In the genomic region with DNA sequence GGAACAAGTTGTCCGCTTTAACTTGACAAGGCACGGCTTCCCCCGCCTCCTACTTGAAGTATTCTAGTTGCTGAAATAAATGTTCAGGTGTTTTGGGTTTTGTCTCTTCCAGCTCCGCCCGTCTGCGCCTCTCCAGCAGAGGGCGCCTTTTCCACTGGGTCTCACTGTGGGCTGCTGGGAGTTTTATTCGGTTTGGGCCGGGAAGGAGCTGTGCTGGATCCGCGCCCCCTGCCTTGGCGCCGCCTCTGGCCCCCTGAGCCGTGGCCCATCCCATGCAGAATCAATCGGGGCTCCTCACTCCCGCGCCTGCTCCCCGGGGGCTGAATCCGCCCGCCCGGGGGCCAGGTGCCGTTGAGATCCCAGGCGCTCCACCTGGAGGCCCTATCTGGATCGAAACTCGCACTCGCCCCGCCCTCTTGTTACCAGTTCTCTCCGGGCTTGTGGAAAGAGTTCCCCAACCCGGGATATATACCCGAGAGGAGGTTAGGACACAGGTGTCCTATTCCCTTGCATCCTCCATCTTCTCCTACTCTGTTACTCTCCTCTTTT, we compare ENCODE assay signal across 1 cellular context.
TF ChIP-seq lines count a peak whose summit lies in the region.

No MANE protein-coding gene starts in this region.

TF ChIP-seq in HepG2, 621 proteins besides CTCF, POLR2A, EP300 and RAD21 (continued from another document and continues in another):
- TF ChIP-seq ARNT2 (CRISPR knock-in tag; IDR thresholded peaks at IDR 0.05; ENCODE audit: low read depth) (no peak), ZNF317 (CRISPR knock-in tag; IDR thresholded peaks at IDR 0.05) (0 out of 2 replicates have a peak, but pooled peaks have one; percentile 38), ZNF441 (CRISPR knock-in tag; IDR thresholded peaks at IDR 0.05; ENCODE audit: borderline replicate concordance) (0 out of 2 replicates have a peak, but pooled peaks have one; percentile 39), ZNF296 (CRISPR knock-in tag; conservative IDR thresholded peaks at IDR 0.05) (no peak), NR2F6 (IDR thresholded peaks at IDR 0.05) (no peak), NR2F6 (CRISPR knock-in tag; IDR thresholded peaks at IDR 0.05) (no peak), ZNF644 (CRISPR knock-in tag; IDR thresholded peaks at IDR 0.05; ENCODE audit: low read depth) (no peak), RFX5 (IDR thresholded peaks at IDR 0.05; ENCODE audit: low read depth, low read length) (no peak), NFE2L1 (CRISPR knock-in tag; IDR thresholded peaks at IDR 0.05; ENCODE audit: borderline replicate concordance) (no peak), YEATS4 (CRISPR knock-in tag; IDR thresholded peaks at IDR 0.05; ENCODE audit: borderline replicate concordance) (0 out of 2 replicates have a peak, but pooled peaks have one; percentile 57), REL (CRISPR knock-in tag; conservative IDR thresholded peaks at IDR 0.05) (no peak), CBX2 (IDR thresholded peaks at IDR 0.05; ENCODE audit: low read depth, low read length) (no peak), CBX2 (CRISPR knock-in tag; IDR thresholded peaks at IDR 0.05; ENCODE audit: low read depth) (no peak), NCOR1 (IDR thresholded peaks at IDR 0.05; ENCODE audit: borderline replicate concordance, low read length) (no peak), CBX5 (CRISPR knock-in tag; IDR thresholded peaks at IDR 0.05; ENCODE audit: borderline replicate concordance) (no peak; the same call in 1 of the 2 replicates), HNRNPK (IDR thresholded peaks at IDR 0.05; ENCODE audit: low read depth, low read length, poor library complexity, severe bottlenecking) (no peak), MIER3 (CRISPR knock-in tag; IDR thresholded peaks at IDR 0.05; ENCODE audit: borderline replicate concordance) (no peak; the same call in 1 of the 2 replicates), ZSCAN20 (CRISPR knock-in tag; IDR thresholded peaks at IDR 0.05; ENCODE audit: borderline replicate concordance) (peak; percentile 75; the same call in 1 of the 2 replicates), MEF2D (CRISPR knock-in tag; IDR thresholded peaks at IDR 0.05) (0 out of 2 replicates have a peak, but pooled peaks have one; percentile 59), ZNF780A (CRISPR knock-in tag; IDR thresholded peaks at IDR 0.05) (no peak), ATRX (CRISPR knock-in tag; IDR thresholded peaks at IDR 0.05; ENCODE audit: borderline replicate concordance) (no peak), HOXA7 (CRISPR knock-in tag; IDR thresholded peaks at IDR 0.05) (no peak), KAT8 (CRISPR knock-in tag; IDR thresholded peaks at IDR 0.05) (no peak), IKZF1 (IDR thresholded peaks at IDR 0.05) (no peak), ZNF790 (CRISPR knock-in tag; IDR thresholded peaks at IDR 0.05; ENCODE audit: borderline replicate concordance) (no peak), MIXL1 (CRISPR knock-in tag; IDR thresholded peaks at IDR 0.05) (no peak), NFKBIZ (CRISPR knock-in tag; IDR thresholded peaks at IDR 0.05) (no peak), KDM4B (CRISPR knock-in tag; IDR thresholded peaks at IDR 0.05) (no peak), KLF13 (CRISPR knock-in tag; IDR thresholded peaks at IDR 0.05) (no peak), SAP130 (CRISPR knock-in tag; IDR thresholded peaks at IDR 0.05; ENCODE audit: low read depth) (no peak), ISX (CRISPR knock-in tag; conservative IDR thresholded peaks at IDR 0.05) (no peak), SP5 (CRISPR knock-in tag; IDR thresholded peaks at IDR 0.05; ENCODE audit: borderline replicate concordance, low read depth) (no peak), SMARCC2 (IDR thresholded peaks at IDR 0.05) (no peak), FIP1L1 (IDR thresholded peaks at IDR 0.05; ENCODE audit: borderline replicate concordance, insufficient read depth, low read depth, low read length) (no peak), KDM5B (CRISPR knock-in tag; IDR thresholded peaks at IDR 0.05; ENCODE audit: borderline replicate concordance) (peak; percentile 83; the same call in 1 of the 2 replicates), XRCC5 (optimal IDR thresholded peaks at IDR 0.05; ENCODE audit: low read length) (peak; percentile 97), ZMYM3 (CRISPR knock-in tag; IDR thresholded peaks at IDR 0.05) (no peak; the same call in 1 of the 2 replicates), ZNF367 (CRISPR knock-in tag; IDR thresholded peaks at IDR 0.05; ENCODE audit: borderline replicate concordance) (no peak), THAP11 (CRISPR knock-in tag; IDR thresholded peaks at IDR 0.05) (0 out of 2 replicates have a peak, but pooled peaks have one; percentile 21), ELF4 (CRISPR knock-in tag; IDR thresholded peaks at IDR 0.05; ENCODE audit: borderline replicate concordance) (no peak), GLI4 (CRISPR knock-in tag; IDR thresholded peaks at IDR 0.05; ENCODE audit: borderline replicate concordance) (no peak), ZNF570 (CRISPR knock-in tag; IDR thresholded peaks at IDR 0.05; ENCODE audit: borderline replicate concordance) (no peak), YY1 (IDR thresholded peaks at IDR 0.05; ENCODE audit: insufficient read depth, insufficient replicate concordance, low read depth, low read length) (peak; percentile 33)
- TF ChIP-seq, protein P1, sequence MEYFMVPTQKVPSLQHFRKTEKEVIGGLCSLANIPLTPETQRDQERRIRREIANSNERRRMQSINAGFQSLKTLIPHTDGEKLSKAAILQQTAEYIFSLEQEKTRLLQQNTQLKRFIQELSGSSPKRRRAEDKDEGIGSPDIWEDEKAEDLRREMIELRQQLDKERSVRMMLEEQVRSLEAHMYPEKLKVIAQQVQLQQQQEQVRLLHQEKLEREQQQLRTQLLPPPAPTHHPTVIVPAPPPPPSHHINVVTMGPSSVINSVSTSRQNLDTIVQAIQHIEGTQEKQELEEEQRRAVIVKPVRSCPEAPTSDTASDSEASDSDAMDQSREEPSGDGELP (IDR thresholded peaks at IDR 0.05; ENCODE audit: borderline replicate concordance, low read depth), result no peak
- TF ChIP-seq, protein P2, sequence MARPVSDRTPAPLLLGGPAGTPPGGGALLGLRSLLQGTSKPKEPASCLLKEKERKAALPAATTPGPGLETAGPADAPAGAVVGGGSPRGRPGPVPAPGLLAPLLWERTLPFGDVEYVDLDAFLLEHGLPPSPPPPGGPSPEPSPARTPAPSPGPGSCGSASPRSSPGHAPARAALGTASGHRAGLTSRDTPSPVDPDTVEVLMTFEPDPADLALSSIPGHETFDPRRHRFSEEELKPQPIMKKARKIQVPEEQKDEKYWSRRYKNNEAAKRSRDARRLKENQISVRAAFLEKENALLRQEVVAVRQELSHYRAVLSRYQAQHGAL (CRISPR knock-in tag; IDR thresholded peaks at IDR 0.05; ENCODE audit: not compliant biosample characterization), result no peak
- TF ChIP-seq, protein P3, sequence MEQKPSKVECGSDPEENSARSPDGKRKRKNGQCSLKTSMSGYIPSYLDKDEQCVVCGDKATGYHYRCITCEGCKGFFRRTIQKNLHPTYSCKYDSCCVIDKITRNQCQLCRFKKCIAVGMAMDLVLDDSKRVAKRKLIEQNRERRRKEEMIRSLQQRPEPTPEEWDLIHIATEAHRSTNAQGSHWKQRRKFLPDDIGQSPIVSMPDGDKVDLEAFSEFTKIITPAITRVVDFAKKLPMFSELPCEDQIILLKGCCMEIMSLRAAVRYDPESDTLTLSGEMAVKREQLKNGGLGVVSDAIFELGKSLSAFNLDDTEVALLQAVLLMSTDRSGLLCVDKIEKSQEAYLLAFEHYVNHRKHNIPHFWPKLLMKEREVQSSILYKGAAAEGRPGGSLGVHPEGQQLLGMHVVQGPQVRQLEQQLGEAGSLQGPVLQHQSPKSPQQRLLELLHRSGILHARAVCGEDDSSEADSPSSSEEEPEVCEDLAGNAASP (CRISPR knock-in tag; IDR thresholded peaks at IDR 0.05; ENCODE audit: borderline replicate concordance), result no peak
- TF ChIP-seq, protein P4, sequence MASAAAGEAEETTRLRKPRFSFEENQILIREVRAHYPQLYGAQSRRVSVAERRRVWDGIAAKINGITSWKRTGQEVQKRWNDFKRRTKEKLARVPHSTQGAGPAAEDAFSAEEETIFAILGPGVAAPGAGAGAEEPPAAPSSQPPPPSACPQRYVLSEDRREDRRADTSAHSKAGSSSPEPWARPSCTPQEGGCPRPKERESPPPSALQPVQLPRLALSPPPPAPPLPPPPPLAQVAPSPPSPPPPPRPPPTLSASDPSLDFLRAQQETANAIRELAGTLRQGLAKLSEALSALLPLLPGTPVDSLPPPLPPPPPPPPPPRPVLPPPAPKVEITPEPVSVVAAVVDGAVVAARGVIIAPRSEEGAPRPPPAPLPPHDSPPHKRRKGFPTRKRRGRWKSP (CRISPR knock-in tag; IDR thresholded peaks at IDR 0.05), result peak; percentile 69
- TF ChIP-seq, protein P5, sequence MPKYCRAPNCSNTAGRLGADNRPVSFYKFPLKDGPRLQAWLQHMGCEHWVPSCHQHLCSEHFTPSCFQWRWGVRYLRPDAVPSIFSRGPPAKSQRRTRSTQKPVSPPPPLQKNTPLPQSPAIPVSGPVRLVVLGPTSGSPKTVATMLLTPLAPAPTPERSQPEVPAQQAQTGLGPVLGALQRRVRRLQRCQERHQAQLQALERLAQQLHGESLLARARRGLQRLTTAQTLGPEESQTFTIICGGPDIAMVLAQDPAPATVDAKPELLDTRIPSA (CRISPR knock-in tag; IDR thresholded peaks at IDR 0.05; ENCODE audit: borderline replicate concordance), result no peak
- TF ChIP-seq, protein P6, sequence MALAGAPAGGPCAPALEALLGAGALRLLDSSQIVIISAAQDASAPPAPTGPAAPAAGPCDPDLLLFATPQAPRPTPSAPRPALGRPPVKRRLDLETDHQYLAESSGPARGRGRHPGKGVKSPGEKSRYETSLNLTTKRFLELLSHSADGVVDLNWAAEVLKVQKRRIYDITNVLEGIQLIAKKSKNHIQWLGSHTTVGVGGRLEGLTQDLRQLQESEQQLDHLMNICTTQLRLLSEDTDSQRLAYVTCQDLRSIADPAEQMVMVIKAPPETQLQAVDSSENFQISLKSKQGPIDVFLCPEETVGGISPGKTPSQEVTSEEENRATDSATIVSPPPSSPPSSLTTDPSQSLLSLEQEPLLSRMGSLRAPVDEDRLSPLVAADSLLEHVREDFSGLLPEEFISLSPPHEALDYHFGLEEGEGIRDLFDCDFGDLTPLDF (CRISPR knock-in tag; IDR thresholded peaks at IDR 0.05), result peak; percentile 58; the same call in 1 of the 2 replicates
- TF ChIP-seq, protein P7, sequence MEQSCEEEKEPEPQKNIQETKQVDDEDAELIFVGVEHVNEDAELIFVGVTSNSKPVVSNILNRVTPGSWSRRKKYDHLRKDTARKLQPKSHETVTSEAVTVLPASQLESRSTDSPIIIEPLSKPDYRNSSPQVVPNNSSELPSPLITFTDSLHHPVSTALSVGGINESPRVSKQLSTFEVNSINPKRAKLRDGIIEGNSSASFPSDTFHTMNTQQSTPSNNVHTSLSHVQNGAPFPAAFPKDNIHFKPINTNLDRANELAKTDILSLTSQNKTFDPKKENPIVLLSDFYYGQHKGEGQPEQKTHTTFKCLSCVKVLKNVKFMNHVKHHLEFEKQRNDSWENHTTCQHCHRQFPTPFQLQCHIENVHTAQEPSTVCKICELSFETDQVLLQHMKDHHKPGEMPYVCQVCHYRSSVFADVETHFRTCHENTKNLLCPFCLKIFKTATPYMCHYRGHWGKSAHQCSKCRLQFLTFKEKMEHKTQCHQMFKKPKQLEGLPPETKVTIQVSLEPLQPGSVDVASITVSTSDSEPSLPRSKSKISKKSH (CRISPR knock-in tag; IDR thresholded peaks at IDR 0.05; ENCODE audit: borderline replicate concordance), result 0 out of 2 replicates have a peak, but pooled peaks have one; percentile 38
- TF ChIP-seq, protein P8, sequence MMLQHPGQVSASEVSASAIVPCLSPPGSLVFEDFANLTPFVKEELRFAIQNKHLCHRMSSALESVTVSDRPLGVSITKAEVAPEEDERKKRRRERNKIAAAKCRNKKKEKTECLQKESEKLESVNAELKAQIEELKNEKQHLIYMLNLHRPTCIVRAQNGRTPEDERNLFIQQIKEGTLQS (CRISPR knock-in tag; IDR thresholded peaks at IDR 0.05), result no peak
- TF ChIP-seq, protein P9, sequence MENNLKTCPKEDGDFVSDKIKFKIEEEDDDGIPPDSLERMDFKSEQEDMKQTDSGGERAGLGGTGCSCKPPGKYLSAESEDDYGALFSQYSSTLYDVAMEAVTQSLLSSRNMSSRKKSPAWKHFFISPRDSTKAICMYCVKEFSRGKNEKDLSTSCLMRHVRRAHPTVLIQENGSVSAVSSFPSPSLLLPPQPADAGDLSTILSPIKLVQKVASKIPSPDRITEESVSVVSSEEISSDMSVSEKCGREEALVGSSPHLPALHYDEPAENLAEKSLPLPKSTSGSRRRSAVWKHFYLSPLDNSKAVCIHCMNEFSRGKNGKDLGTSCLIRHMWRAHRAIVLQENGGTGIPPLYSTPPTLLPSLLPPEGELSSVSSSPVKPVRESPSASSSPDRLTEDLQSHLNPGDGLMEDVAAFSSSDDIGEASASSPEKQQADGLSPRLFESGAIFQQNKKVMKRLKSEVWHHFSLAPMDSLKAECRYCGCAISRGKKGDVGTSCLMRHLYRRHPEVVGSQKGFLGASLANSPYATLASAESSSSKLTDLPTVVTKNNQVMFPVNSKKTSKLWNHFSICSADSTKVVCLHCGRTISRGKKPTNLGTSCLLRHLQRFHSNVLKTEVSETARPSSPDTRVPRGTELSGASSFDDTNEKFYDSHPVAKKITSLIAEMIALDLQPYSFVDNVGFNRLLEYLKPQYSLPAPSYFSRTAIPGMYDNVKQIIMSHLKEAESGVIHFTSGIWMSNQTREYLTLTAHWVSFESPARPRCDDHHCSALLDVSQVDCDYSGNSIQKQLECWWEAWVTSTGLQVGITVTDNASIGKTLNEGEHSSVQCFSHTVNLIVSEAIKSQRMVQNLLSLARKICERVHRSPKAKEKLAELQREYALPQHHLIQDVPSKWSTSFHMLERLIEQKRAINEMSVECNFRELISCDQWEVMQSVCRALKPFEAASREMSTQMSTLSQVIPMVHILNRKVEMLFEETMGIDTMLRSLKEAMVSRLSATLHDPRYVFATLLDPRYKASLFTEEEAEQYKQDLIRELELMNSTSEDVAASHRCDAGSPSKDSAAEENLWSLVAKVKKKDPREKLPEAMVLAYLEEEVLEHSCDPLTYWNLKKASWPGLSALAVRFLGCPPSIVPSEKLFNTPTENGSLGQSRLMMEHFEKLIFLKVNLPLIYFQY (CRISPR knock-in tag; IDR thresholded peaks at IDR 0.05; ENCODE audit: borderline replicate concordance), result peak; percentile 96
- TF ChIP-seq, protein P10, sequence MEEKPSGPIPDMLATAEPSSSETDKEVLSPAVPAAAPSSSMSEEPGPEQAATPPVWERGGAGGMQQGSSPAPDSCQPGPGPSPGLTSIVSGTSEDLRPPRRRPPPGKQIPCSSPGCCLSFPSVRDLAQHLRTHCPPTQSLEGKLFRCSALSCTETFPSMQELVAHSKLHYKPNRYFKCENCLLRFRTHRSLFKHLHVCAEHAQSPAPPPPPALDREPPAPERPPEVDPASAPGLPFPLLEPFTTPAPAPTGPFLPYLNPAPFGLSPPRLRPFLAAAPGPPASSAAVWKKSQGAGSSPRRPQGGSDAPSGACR (CRISPR knock-in tag; IDR thresholded peaks at IDR 0.05), result no peak
- TF ChIP-seq, protein P11, sequence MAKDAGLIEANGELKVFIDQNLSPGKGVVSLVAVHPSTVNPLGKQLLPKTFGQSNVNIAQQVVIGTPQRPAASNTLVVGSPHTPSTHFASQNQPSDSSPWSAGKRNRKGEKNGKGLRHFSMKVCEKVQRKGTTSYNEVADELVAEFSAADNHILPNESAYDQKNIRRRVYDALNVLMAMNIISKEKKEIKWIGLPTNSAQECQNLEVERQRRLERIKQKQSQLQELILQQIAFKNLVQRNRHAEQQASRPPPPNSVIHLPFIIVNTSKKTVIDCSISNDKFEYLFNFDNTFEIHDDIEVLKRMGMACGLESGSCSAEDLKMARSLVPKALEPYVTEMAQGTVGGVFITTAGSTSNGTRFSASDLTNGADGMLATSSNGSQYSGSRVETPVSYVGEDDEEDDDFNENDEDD (CRISPR knock-in tag; IDR thresholded peaks at IDR 0.05; ENCODE audit: borderline replicate concordance), result no peak
